In genomic region chr11:67347964-67348749, GRCh38 we compare ENCODE assay signal across 1 cellular context.
TF ChIP-seq lines count a peak whose summit lies in the region.

No MANE protein-coding gene starts in this region.

TF ChIP-seq in K562, 482 proteins besides CTCF, POLR2A, EP300 and RAD21 (continues in another document):
- TF ChIP-seq ARNT (IDR thresholded peaks at IDR 0.05) (peak in 1 of 2 experiments; percentile 72; a peak in 2 of 4 replicates), MYC (IDR thresholded peaks at IDR 0.05; ENCODE audit: low read depth, low read length) (peak; percentile 71), MYC (CRISPR knock-in tag; IDR thresholded peaks at IDR 0.05; ENCODE audit: borderline replicate concordance, low read depth) (no peak), PBX2 (CRISPR knock-in tag; IDR thresholded peaks at IDR 0.05; ENCODE audit: low read depth) (no peak), PBX2 (tag; conservative IDR thresholded peaks at IDR 0.05; ENCODE audit: low read depth) (no peak), ELF4 (CRISPR knock-in tag; IDR thresholded peaks at IDR 0.05) (0 out of 2 replicates have a peak, but pooled peaks have one; percentile 3), ARHGAP35 (IDR thresholded peaks at IDR 0.05; ENCODE audit: partially characterized antibody) (no peak), C11orf30 (IDR thresholded peaks at IDR 0.05; ENCODE audit: low read depth) (no peak), ZNF274 (IDR thresholded peaks at IDR 0.05; ENCODE audit: borderline replicate concordance, low read depth, low read length) (peak; percentile 81), SRSF1 (IDR thresholded peaks at IDR 0.05; ENCODE audit: low read depth, low read length) (no peak), TBL1XR1 (IDR thresholded peaks at IDR 0.05; ENCODE audit: low read length in 2 of 2) (peak; percentile 81 to 88; a peak in 3 of 4 replicates), MEIS2 (IDR thresholded peaks at IDR 0.05; ENCODE audit: partially characterized antibody) (no peak), FOSL1 (tag; conservative IDR thresholded peaks at IDR 0.05) (peak; percentile 78), MTA2 (IDR thresholded peaks at IDR 0.05; ENCODE audit: low read depth) (peak; percentile 97), CEBPB (tag; IDR thresholded peaks at IDR 0.05) (peak; percentile 89), ZNF217 (CRISPR knock-in tag; IDR thresholded peaks at IDR 0.05) (no peak), CC2D1A (IDR thresholded peaks at IDR 0.05) (peak; percentile 92), HNRNPLL (IDR thresholded peaks at IDR 0.05; ENCODE audit: low read depth, low read length, poor library complexity, severe bottlenecking) (no peak), KLF16 (IDR thresholded peaks at IDR 0.05) (peak; percentile 99), CEBPG (CRISPR knock-in tag; IDR thresholded peaks at IDR 0.05) (no peak), CEBPG (tag; conservative IDR thresholded peaks at IDR 0.05 in 1 of 2, IDR thresholded peaks at IDR 0.05 in 1 of 2) (peak in 1 of 2 experiments; percentile 63; a peak in 3 of 4 replicates), FOXM1 (IDR thresholded peaks at IDR 0.05; ENCODE audit: low read depth) (peak; percentile 97), FOXM1 (CRISPR knock-in tag; IDR thresholded peaks at IDR 0.05; ENCODE audit: low read depth) (no peak), CCNT2 (IDR thresholded peaks at IDR 0.05; ENCODE audit: borderline replicate concordance, extremely low read depth, insufficient read length, low read depth, low read length) (peak; percentile 95), ATF7 (IDR thresholded peaks at IDR 0.05) (peak; percentile 58), MYNN (IDR thresholded peaks at IDR 0.05) (peak; percentile 75; the same call in 1 of the 2 replicates), MYNN (CRISPR knock-in tag; IDR thresholded peaks at IDR 0.05) (no peak), FUS (optimal IDR thresholded peaks at IDR 0.05; ENCODE audit: low read depth, low read length) (no peak), KDM5B (IDR thresholded peaks at IDR 0.05; ENCODE audit: insufficient replicate concordance, low read depth, low read length) (no peak), SMARCC2 (IDR thresholded peaks at IDR 0.05; ENCODE audit: low read depth) (peak; percentile 73; the same call in 1 of the 2 replicates), PREB (CRISPR knock-in tag; IDR thresholded peaks at IDR 0.05) (no peak), SP2 (IDR thresholded peaks at IDR 0.05; ENCODE audit: extremely low read depth, low read depth, low read length, poor library complexity, severe bottlenecking) (no peak), POLR2H (tag; IDR thresholded peaks at IDR 0.05; ENCODE audit: low read depth) (no peak), IRF9 (tag; IDR thresholded peaks at IDR 0.05) (no peak), PHF20 (IDR thresholded peaks at IDR 0.05; ENCODE audit: partially characterized antibody) (no peak), TGIF2 (CRISPR knock-in tag; IDR thresholded peaks at IDR 0.05) (no peak), STAT5A (IDR thresholded peaks at IDR 0.05; ENCODE audit: borderline replicate concordance, low read length) (peak; percentile 90), HDAC3 (IDR thresholded peaks at IDR 0.05; ENCODE audit: borderline replicate concordance, partially characterized antibody) (peak; percentile 89), HINFP (tag; conservative IDR thresholded peaks at IDR 0.05; ENCODE audit: low read depth) (0 out of 2 replicates have a peak, but pooled peaks have one; percentile 20), CHD4 (IDR thresholded peaks at IDR 0.05; ENCODE audit: insufficient read depth, insufficient replicate concordance, low read depth, low read length, poor library complexity, severe bottlenecking) (no peak), SMARCB1 (IDR thresholded peaks at IDR 0.05; ENCODE audit: insufficient read length, low read depth) (peak; percentile 78), TFAP4 (CRISPR knock-in tag; IDR thresholded peaks at IDR 0.05; ENCODE audit: borderline replicate concordance) (peak; percentile 33; the same call in 1 of the 2 replicates), ZNF354B (CRISPR knock-in tag; IDR thresholded peaks at IDR 0.05) (peak; percentile 40; the same call in 1 of the 2 replicates), ZNF41 (CRISPR knock-in tag; conservative IDR thresholded peaks at IDR 0.05) (0 out of 2 replicates have a peak, but pooled peaks have one; percentile 54), NFE2 (IDR thresholded peaks at IDR 0.05; ENCODE audit: low read depth) (peak; percentile 31; the same call in 1 of the 2 replicates), ZBTB11 (CRISPR knock-in tag; IDR thresholded peaks at IDR 0.05) (peak in 1 of 3 experiments; percentile 86; a peak in 2 of 6 replicates), ZNF395 (CRISPR knock-in tag; IDR thresholded peaks at IDR 0.05) (peak; percentile 82; the same call in 1 of the 2 replicates)
- TF ChIP-seq, protein P1, sequence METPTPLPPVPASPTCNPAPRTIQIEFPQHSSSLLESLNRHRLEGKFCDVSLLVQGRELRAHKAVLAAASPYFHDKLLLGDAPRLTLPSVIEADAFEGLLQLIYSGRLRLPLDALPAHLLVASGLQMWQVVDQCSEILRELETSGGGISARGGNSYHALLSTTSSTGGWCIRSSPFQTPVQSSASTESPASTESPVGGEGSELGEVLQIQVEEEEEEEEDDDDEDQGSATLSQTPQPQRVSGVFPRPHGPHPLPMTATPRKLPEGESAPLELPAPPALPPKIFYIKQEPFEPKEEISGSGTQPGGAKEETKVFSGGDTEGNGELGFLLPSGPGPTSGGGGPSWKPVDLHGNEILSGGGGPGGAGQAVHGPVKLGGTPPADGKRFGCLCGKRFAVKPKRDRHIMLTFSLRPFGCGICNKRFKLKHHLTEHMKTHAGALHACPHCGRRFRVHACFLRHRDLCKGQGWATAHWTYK (CRISPR knock-in tag; IDR thresholded peaks at IDR 0.05), result 0 out of 2 replicates have a peak, but pooled peaks have one; percentile 53
- TF ChIP-seq, protein P2, sequence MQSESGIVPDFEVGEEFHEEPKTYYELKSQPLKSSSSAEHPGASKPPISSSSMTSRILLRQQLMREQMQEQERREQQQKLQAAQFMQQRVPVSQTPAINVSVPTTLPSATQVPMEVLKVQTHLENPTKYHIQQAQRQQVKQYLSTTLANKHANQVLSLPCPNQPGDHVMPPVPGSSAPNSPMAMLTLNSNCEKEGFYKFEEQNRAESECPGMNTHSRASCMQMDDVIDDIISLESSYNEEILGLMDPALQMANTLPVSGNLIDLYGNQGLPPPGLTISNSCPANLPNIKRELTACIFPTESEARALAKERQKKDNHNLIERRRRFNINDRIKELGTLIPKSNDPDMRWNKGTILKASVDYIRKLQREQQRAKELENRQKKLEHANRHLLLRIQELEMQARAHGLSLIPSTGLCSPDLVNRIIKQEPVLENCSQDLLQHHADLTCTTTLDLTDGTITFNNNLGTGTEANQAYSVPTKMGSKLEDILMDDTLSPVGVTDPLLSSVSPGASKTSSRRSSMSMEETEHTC (IDR thresholded peaks at IDR 0.05), result no peak
- TF ChIP-seq, protein P3, sequence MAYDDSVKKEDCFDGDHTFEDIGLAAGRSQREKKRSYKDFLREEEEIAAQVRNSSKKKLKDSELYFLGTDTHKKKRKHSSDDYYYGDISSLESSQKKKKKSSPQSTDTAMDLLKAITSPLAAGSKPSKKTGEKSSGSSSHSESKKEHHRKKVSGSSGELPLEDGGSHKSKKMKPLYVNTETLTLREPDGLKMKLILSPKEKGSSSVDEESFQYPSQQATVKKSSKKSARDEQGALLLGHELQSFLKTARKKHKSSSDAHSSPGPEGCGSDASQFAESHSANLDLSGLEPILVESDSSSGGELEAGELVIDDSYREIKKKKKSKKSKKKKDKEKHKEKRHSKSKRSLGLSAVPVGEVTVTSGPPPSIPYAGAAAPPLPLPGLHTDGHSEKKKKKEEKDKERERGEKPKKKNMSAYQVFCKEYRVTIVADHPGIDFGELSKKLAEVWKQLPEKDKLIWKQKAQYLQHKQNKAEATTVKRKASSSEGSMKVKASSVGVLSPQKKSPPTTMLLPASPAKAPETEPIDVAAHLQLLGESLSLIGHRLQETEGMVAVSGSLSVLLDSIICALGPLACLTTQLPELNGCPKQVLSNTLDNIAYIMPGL (CRISPR knock-in tag; IDR thresholded peaks at IDR 0.05), result no peak
- TF ChIP-seq, protein P4, sequence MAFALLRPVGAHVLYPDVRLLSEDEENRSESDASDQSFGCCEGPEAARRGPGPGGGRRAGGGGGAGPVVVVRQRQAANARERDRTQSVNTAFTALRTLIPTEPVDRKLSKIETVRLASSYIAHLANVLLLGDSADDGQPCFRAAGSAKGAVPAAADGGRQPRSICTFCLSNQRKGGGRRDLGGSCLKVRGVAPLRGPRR (CRISPR knock-in tag; IDR thresholded peaks at IDR 0.05), result peak; percentile 36; the same call in 1 of the 2 replicates
